30 cellular contexts compared by ENCODE assay signal in the genomic region with DNA sequence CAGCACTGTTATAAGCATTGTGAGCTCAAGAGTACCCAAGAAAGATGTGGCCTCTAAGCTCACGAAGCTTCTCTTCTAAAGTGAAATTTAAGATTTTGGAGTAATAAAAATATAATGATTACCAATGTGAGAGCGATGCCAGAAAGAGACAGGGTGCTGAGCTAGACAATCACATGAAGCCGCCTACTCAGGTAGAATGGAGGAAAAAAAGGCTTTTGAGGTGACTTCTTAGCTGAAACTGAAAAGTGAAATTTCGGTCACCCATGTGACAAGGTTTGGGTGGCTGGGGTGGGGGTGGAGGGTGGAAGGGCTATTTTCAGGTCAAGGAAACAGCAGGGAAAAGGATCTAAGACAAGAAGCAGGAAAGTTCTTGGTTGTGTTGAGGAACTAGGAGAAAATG.
"Had no signal": no experiment of that assay in that cellular context is flagged by ENCODE, and none has a peak within 500 bp of the region (broad histone marks: within the 10 kb centered on the region; RNA-seq: fewer than 3 reads in every experiment).

No MANE protein-coding gene starts in this region.

- H3K27ac ChIP-seq: PC-9, RWPE1, SJCRH30 had no signal

- H3K4me3 ChIP-seq: MG63, PC-9, SJCRH30, SK-N-MC had no signal

- H3K4me1 ChIP-seq: SJCRH30 had no signal

- H3K36me3 ChIP-seq: MG63, SJCRH30 had no signal

- H3K9me3 ChIP-seq: MG63, SJCRH30 had no signal

- H3K27me3 ChIP-seq: SJCRH30 had no signal

- H3K4me2 ChIP-seq: PC-9 had no signal

- DNase-seq: Kasumi-1, MG63, MV-4-11, NCI-H1092, NCI-H1105, NCI-H1417 treated with DMSO at 0.1 percent for 48 hours, NCI-H1436 treated with DMSO at 0.1 percent for 48 hours, NCI-H1694 treated with DMSO at 0.1 percent for 48 hours, NCI-H187 treated with DMSO at 0.1 percent for 48 hours, NCI-H2029, NCI-H2081, NCI-H2171, NCI-H226, NCI-H446 treated with DMSO at 0.1 percent for 48 hours, NCI-H510A, NCI-H524, NCI-H526, NCI-H69, NCI-H748 treated with DMSO at 0.1 percent for 48 hours, NCI-H82, PC-9, SHP77, SIG-M5, SJCRH30, T-cell had no signal

- H2AFZ ChIP-seq: PC-9 had no signal

- ATAC-seq: Panc1, Right ventricle myocardium inferior, SK-N-SH treated with all-trans-retinoic acid at 6 μM for 48 hours, T-cell had no signal
